ENCODE assay signal across 8 cellular contexts in the genomic region with DNA sequence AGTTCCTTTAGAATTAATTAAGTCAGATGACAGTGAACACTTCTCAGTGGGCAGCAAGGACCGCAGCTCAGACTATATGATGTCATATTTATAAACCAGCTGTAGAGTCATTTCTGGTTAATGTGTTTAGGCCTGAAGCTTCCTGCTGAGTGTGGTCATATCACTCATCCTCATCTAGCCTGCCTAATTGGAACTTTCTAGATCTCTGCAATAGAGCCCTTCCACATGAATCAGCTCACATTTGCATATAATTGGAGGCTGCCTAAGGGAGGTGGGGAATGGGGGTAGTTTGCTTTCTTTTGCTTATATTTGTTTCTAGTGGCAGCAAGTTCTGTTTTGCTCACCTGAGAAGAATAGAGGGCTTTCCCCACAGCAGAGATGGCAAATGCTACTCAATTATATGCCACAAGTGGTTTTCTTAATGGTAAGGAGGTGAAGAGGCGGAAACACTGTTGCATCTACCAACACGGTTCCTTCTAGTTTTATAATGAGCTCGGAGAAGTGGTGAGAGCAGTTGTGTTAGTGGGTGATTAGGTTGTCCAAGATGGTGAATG.
DNase-seq lines count a peak whose midpoint lies in the region; ATAC-seq, FAIRE-seq and TF ChIP-seq lines count a peak whose summit lies in the region.
"Had no signal": no experiment of that assay in that cellular context is flagged by ENCODE, and none has a peak within 500 bp of the region (broad histone marks: within the 10 kb centered on the region; RNA-seq: fewer than 3 reads in every experiment).

No MANE protein-coding gene starts in this region.

- H3K9me3 Mint-ChIP-seq in T-cell: no peaks in the 10 kb centered on the region

- no peak for TF ChIP-seq POLR2A in H54 (IDR thresholded peaks at IDR 0.05; ENCODE audit: low read depth, low read length)

- peaks cover 38 to 55% (median 52%) of the 10 kb centered on the region in 3 donors for H3K4me1 Mint-ChIP-seq in T-cell

- H3K36me3 Mint-ChIP-seq in T-cell: peaks cover 42% of the 10 kb centered on the region

- ATAC-seq in GM18519 (IDR thresholded peaks at IDR 0.05; ENCODE audit: low FRiP score, unreplicated experiment) (peak; percentile 61), T-cell (replicated peaks in 1 of 4) (peak; percentile 63 to 80 (median 70))
- ATAC-seq: Panc1 had no signal

- FAIRE-seq in H54 (lab: Jason Lieb, UNC): no peak

- DNase-seq in H54 (ENCODE audit: insufficient read length, low spot score): peak; percentile 6
- DNase-seq in T-cell: peak in 20 of 34 experiments; percentile 3 to 46 (median 24)
- peak; percentile 69 for DNase-seq in glomerular visceral epithelial cell (ENCODE audit: extremely low spot score)
- no peak for DNase-seq in NCI-H345 treated with DMSO at 0.1 percent for 48 hours (lab: John Stamatoyannopoulos, UW; ENCODE audit: unreplicated experiment)
- no peak for DNase-seq in foreskin melanocyte
- DNase-seq in NCI-H146 (lab: John Stamatoyannopoulos, UW): no peak

- peak overlapping the region in 1 of 3 donors; percentile 12 for H3K4me3 Mint-ChIP-seq in T-cell

- CTCF ChIA-PET in T-cell (lab: Charles Lee): interaction anchor here (0.6 to 1.5 kb wide), 8 partner anchors 11 to 41 kb away, joined by 3 to 6 read pairs (median 4); no protein-coding TSS in a partner anchor

- H3K27ac Mint-ChIP-seq in T-cell: peak overlapping the region; percentile 86 to 89

- no peaks in the 10 kb centered on the region for H3K27me3 Mint-ChIP-seq in T-cell

- POLR2A ChIA-PET in T-cell (lab: Charles Lee): interaction anchor here in 1 of 2 donors (0.6 to 2.2 kb wide), 13 partner anchors 8 to 66 kb away, joined by 3 to 12 read pairs (median 3); no protein-coding TSS in a partner anchor

Comparison
In these comparisons a context has a peak if more than half of its experiments do, and no peak if none do; other contexts are left out.
1. DNase-seq: peak in H54 (single experiment), T-cell (20 of 34) and glomerular visceral epithelial cell (single experiment); none in NCI-H345 treated with DMSO at 0.1 percent for 48 hours (single experiment), foreskin melanocyte (single experiment) and NCI-H146 (single experiment).